In genomic region chr3:86913160-86913559, GRCh38 we compare ENCODE assay signal across 23 cellular contexts.
"Had no signal": no experiment of that assay in that cellular context is flagged by ENCODE, and none has a peak within 500 bp of the region (broad histone marks: within the 10 kb centered on the region; RNA-seq: fewer than 3 reads in every experiment).

No MANE protein-coding gene starts in this region.

- H3K9me3 ChIP-seq: MG63, SJSA1 had no signal

- FAIRE-seq: HepG2, RCC 7860 had no signal

- H3K4me3 ChIP-seq: MG63, SJSA1, SK-N-MC had no signal

- H3K27ac ChIP-seq: SJSA1, SK-N-MC had no signal

- H3K36me3 ChIP-seq: MG63, SJSA1 had no signal

- H3K4me1 ChIP-seq: SJSA1 had no signal

- DNase-seq: IMR-90, Karpas-422, KG1, MG63, NCI-H1092 treated with DMSO at 0.1 percent for 48 hours, NCI-H1436, NCI-H187, NCI-H2029, NCI-H2081 treated with DMSO at 0.1 percent for 48 hours, NCI-H2171, NCI-H226, NCI-H446, NCI-H510A, NCI-H524 treated with DMSO at 0.1 percent for 48 hours, NCI-H69, NCI-H774, Right ventricle myocardium superior, RPMI8226, SIG-M5 had no signal

- ATAC-seq: HepG2 had no signal

- H3K27me3 ChIP-seq: MG63, SJSA1 had no signal
